18 cellular contexts compared by ENCODE assay signal in the genomic region with DNA sequence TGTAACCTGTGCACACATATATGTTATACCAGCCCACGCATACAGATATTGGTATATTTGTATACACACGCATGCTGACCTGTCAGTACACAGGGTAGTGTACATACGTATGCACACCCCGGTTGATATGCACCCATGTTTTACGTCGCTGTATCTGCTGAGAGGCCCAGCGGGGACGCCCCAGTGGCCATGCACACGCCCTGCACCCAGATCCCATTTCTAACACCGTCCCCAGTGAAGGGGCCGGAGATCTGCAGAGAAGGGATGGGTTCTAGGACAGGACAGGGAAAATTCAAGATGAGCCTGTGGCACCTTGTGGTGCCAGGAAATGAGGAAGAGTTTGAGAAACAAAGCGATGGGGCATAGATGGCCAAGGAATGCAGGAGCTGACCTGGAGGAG. TPM values are rescaled to one million over a fixed set of nuclear protein-coding genes. Genes with fewer than 3 reads are reported as not detected.
"Had no signal": no experiment of that assay in that cellular context is flagged by ENCODE, and none has a peak within 500 bp of the region (broad histone marks: within the 10 kb centered on the region; RNA-seq: fewer than 3 reads in every experiment).

No MANE protein-coding gene starts in this region.

- H3K4me2 ChIP-seq: SK-N-SH had no signal

- DNase-seq: activated CD4-positive, alpha-beta T cell treated with anti-CD3 and anti-CD28 coated beads, Interleukin-2, amount 10 ng/mL, durations not matched to agents 7 days and 5 days; activated CD8-positive, alpha-beta T cell treated with anti-CD3 and anti-CD28 coated beads, Interleukin-2, amount 10 ng/mL, durations not matched to agents 7 days and 5 days; activated T-cell treated with anti-CD3 and anti-CD28 coated beads, Interleukin-2, amount 50 U/mL, for 24 hours; brain microvascular endothelial cell; cerebellar nuclear complex; effector CD4-positive, alpha-beta T cell; gastrocnemius medialis; head of caudate nucleus; SK-N-SH; stimulated activated CD4-positive, alpha-beta T cell treated with anti-CD3 and anti-CD28 coated beads, Interleukin-1b, Interleukin-23, amount 100 ng/mL, for 48 hours; stimulated activated CD8-positive, alpha-beta memory T cell treated with anti-CD3 and anti-CD28 coated beads, Interleukin-4, amount 100 ng/mL, for 48 hours; T1000; uterus had no signal

- H3K4me3 ChIP-seq: gastrocnemius medialis, tibial nerve, uterus had no signal

- H3K27ac ChIP-seq: brain microvascular endothelial cell, gastrocnemius medialis, tibial nerve, uterus had no signal

- H3K4me1 Mint-ChIP-seq: activated CD4-positive, alpha-beta T cell treated with anti-CD3 and anti-CD28 coated beads, Interleukin-2, amount 10 ng/mL, durations not matched to agents 7 days and 5 days had no signal

- H3K4me3 Mint-ChIP-seq: activated CD4-positive, alpha-beta T cell treated with anti-CD3 and anti-CD28 coated beads, Interleukin-2, amount 10 ng/mL, durations not matched to agents 7 days and 5 days; activated CD8-positive, alpha-beta T cell treated with anti-CD3 and anti-CD28 coated beads, Interleukin-2, amount 10 ng/mL, durations not matched to agents 7 days and 5 days; activated T-cell treated with anti-CD3 and anti-CD28 coated beads, Interleukin-2, amount 50 U/mL, for 24 hours; stimulated activated naive CD8-positive, alpha-beta T cell treated with anti-CD3 and anti-CD28 coated beads, Interleukin-15, Interleukin-2, amounts not matched to agents 100 ng/mL and 50 ng/mL, for 24 hours had no signal

- H3K9me3 ChIP-seq: gastrocnemius medialis, SK-N-SH, tibial nerve, uterus had no signal

- H3K27me3 ChIP-seq: brain microvascular endothelial cell had no signal

- H3K36me3 ChIP-seq: brain microvascular endothelial cell, gastrocnemius medialis, tibial nerve, uterus had no signal

- H3K4me1 ChIP-seq: gastrocnemius medialis, tibial nerve, uterus had no signal

- H3K9ac ChIP-seq: SK-N-SH had no signal

- H3K27me3 Mint-ChIP-seq: activated CD4-positive, alpha-beta T cell treated with anti-CD3 and anti-CD28 coated beads, Interleukin-2, amount 10 ng/mL, durations not matched to agents 7 days and 5 days; activated T-cell treated with anti-CD3 and anti-CD28 coated beads, Interleukin-2, amount 50 U/mL, for 24 hours; stimulated activated naive CD8-positive, alpha-beta T cell treated with anti-CD3 and anti-CD28 coated beads, Interleukin-15, Interleukin-2, amounts not matched to agents 100 ng/mL and 50 ng/mL, for 24 hours had no signal

- H3K9me3 Mint-ChIP-seq: activated CD4-positive, alpha-beta T cell treated with anti-CD3 and anti-CD28 coated beads, Interleukin-2, amount 10 ng/mL, durations not matched to agents 7 days and 5 days; stimulated activated naive CD8-positive, alpha-beta T cell treated with anti-CD3 and anti-CD28 coated beads, Interleukin-15, Interleukin-2, amounts not matched to agents 100 ng/mL and 50 ng/mL, for 24 hours had no signal

- H3K27ac Mint-ChIP-seq: activated CD4-positive, alpha-beta T cell treated with anti-CD3 and anti-CD28 coated beads, Interleukin-2, amount 10 ng/mL, durations not matched to agents 7 days and 5 days; activated CD8-positive, alpha-beta T cell treated with anti-CD3 and anti-CD28 coated beads, Interleukin-2, amount 10 ng/mL, durations not matched to agents 7 days and 5 days; activated T-cell treated with anti-CD3 and anti-CD28 coated beads, Interleukin-2, amount 50 U/mL, for 24 hours; activated T-helper 2 cell treated with anti-CD3 and anti-CD28 coated beads, Interferon-gamma antibody, Interleukin-2, Interleukin-4, amounts not matched to agents 10 μg/mL and 5 μg/mL and 100 μg/mL, durations not matched to agents 14 hours and 24 hours and 36 hours; stimulated activated naive CD8-positive, alpha-beta T cell treated with anti-CD3 and anti-CD28 coated beads, Interleukin-15, Interleukin-2, amounts not matched to agents 100 ng/mL and 50 ng/mL, for 24 hours had no signal

- ATAC-seq: activated CD8-positive, alpha-beta T cell treated with anti-CD3 and anti-CD28 coated beads, Interleukin-2, amount 10 ng/mL, durations not matched to agents 7 days and 5 days; esophagus mucosa; gastrocnemius medialis; left lobe of liver had no signal

RNA-seq across cellular contexts. Expression of a gene that starts 57.2 kb away (rescaled TPM):
- total RNA-seq: gastrocnemius medialis had no signal
